Comparison of ENCODE assay signal across 9 cellular contexts in genomic region chr18:13801260-13801601, GRCh38. TPM values are rescaled to one million over a fixed set of nuclear protein-coding genes. Genes with fewer than 3 reads are reported as not detected.
DNase-seq lines count a peak whose midpoint lies in the region; ATAC-seq and TF ChIP-seq lines count a peak whose summit lies in the region.
"Had no signal": no experiment of that assay in that cellular context is flagged by ENCODE, and none has a peak within 500 bp of the region (broad histone marks: within the 10 kb centered on the region; RNA-seq: fewer than 3 reads in every experiment).

No MANE protein-coding gene starts in this region.

- no peak overlapping the region for H2BK12ac ChIP-seq in neuronal stem cell (ENCODE audit: low read length)

- no peak overlapping the region for H4K8ac ChIP-seq in neuronal stem cell (ENCODE audit: low read depth, low read length)

- H3K27ac ChIP-seq in AG04450 (ENCODE audit: low read depth, low read length) (no peak overlapping the region), esophagus muscularis mucosa (replicated peaks in 1 of 4) (no peak overlapping the region), neuronal stem cell (replicated peaks; ENCODE audit: low read length) (no peak overlapping the region)

- peak overlapping the region; percentile 70 for H3K4me2 ChIP-seq in neuronal stem cell (ENCODE audit: insufficient read depth, low read length, poor library complexity, severe bottlenecking)

- H3K4ac ChIP-seq in neuronal stem cell (ENCODE audit: low read length), result no peak overlapping the region

- no peaks in the 10 kb centered on the region for H3K79me1 ChIP-seq in neuronal stem cell (ENCODE audit: low read depth, low read length)

- no peak overlapping the region for H2AK5ac ChIP-seq in neuronal stem cell (ENCODE audit: low read depth, low read length)

- peak overlapping the region; percentile 88 for H2AFZ ChIP-seq in neuronal stem cell (ENCODE audit: low read length)

- TF ChIP-seq CTCF in AG04450 (IDR thresholded peaks at IDR 0.05; ENCODE audit: low read depth, low read length) (no peak), esophagus muscularis mucosa (IDR thresholded peaks at IDR 0.05) (no peak)

- H2BK120ac ChIP-seq in neuronal stem cell (ENCODE audit: low read depth, low read length), result no peak overlapping the region

- no peak overlapping the region for H4K91ac ChIP-seq in neuronal stem cell (ENCODE audit: low read depth, low read length, poor library complexity)

- H3K9ac ChIP-seq in NT2/D1 (ENCODE audit: insufficient read length, low read depth) (peak overlapping the region; percentile 63), neuronal stem cell (ENCODE audit: low read depth, low read length, poor library complexity) (no peak overlapping the region)

- no peak overlapping the region for H2BK15ac ChIP-seq in neuronal stem cell (ENCODE audit: low read length)

- no peak overlapping the region for H3K23ac ChIP-seq in neuronal stem cell (ENCODE audit: low read depth, low read length, poor library complexity)

- H3K9me3 ChIP-seq in AG04450 (ENCODE audit: control insufficient read depth, insufficient read depth, low read length) (peaks cover 4% of the 10 kb centered on the region; the same call in 1 of the 2 replicates), NT2/D1 (ENCODE audit: insufficient read depth, low read length) (no peaks in the 10 kb centered on the region), esophagus muscularis mucosa (no peaks in the 10 kb centered on the region), neuronal stem cell (replicated peaks in 1 of 2; ENCODE audit: control insufficient read depth in 2 of 2, insufficient read depth in 1 of 2, low read depth in 1 of 2, low read length in 2 of 2) (no peaks in the 10 kb centered on the region)

- no peaks in the 10 kb centered on the region for H3K27me3 ChIP-seq in AG04450 (ENCODE audit: control insufficient read depth, insufficient read depth, low read length)
- H3K27me3 ChIP-seq in NT2/D1 (ENCODE audit: insufficient read depth, insufficient read length), result peaks cover 19% of the 10 kb centered on the region
- H3K27me3 ChIP-seq in esophagus muscularis mucosa, result peaks cover 0 to 53% (median 0%) of the 10 kb centered on the region in 4 donors
- H3K27me3 ChIP-seq in neuronal stem cell (ENCODE audit: control insufficient read depth in 3 of 3, insufficient read depth in 3 of 3, low read depth in 1 of 3, low read length in 3 of 3), result peaks cover 0 to 41% (median 0%) of the 10 kb centered on the region in 3 experiments

- POLR2A ChIA-PET in AG04450 (lab: Yijun Ruan, JAX), result no interaction called here

- TF ChIP-seq EP300 in esophagus muscularis mucosa (IDR thresholded peaks at IDR 0.05), result no peak

- ATAC-seq in left colon, result no peak

- intact Hi-C loops in esophagus muscularis mucosa (cut with DNase I) (no loop called here), left colon (cut with DNase I, micrococcal nuclease) (no loop called here)

- CTCF ChIA-PET in AG04450 (lab: Charles Lee), result interaction anchor here (0.6 kb wide), 1 partner anchor 93 kb away, joined by 4 read pairs; no protein-coding TSS in a partner anchor

- DNase-seq in AG04450 (ENCODE audit: low read depth, low spot score) (no peak), NT2/D1 (ENCODE audit: low read depth, low spot score) (no peak), esophagus muscularis mucosa (ENCODE audit: extremely low spot score) (no peak), neuronal stem cell (ENCODE audit: low spot score) (no peak), SIG-M5 (lab: John Stamatoyannopoulos, UW) (no peak), left colon (no peak), NCI-H526 treated with DMSO at 0.1 percent for 48 hours (lab: John Stamatoyannopoulos, UW) (no peak), SHP77 treated with DMSO at 0.1 percent for 48 hours (lab: John Stamatoyannopoulos, UW) (no peak)

- no peaks in the 10 kb centered on the region for H3K36me3 ChIP-seq in NT2/D1 (ENCODE audit: insufficient read depth, insufficient read length, low read length)
- no peaks in the 10 kb centered on the region for H3K36me3 ChIP-seq in esophagus muscularis mucosa
- H3K36me3 ChIP-seq in neuronal stem cell (replicated peaks in 1 of 2; ENCODE audit: control insufficient read depth in 2 of 2, insufficient read depth in 2 of 2, low read length in 2 of 2), result no peaks in the 10 kb centered on the region

- no peak overlapping the region for H2BK5ac ChIP-seq in neuronal stem cell (ENCODE audit: low read length)

- H3K4me3 ChIP-seq in AG04450 (ENCODE audit: low read depth, low read length) (0 out of 2 replicates have a peak overlapping the region, but pooled peaks have one; percentile 21), NT2/D1 (ENCODE audit: insufficient read length, low read depth) (peak overlapping the region; percentile 13), esophagus muscularis mucosa (peak overlapping the region; percentile 30 to 46 (median 39)), neuronal stem cell (ENCODE audit: low read length in 2 of 2) (peak overlapping the region; percentile 3 to 72)

- 12% methylated on average over 15 of the region's 15 CpGs for WGBS in esophagus muscularis mucosa
- WGBS in neuronal stem cell (ENCODE audit: extremely low coverage in 2 of 2, insufficient read length in 2 of 2, insufficient replicate concordance in 1 of 2), 2 donors, result no CpG with 5 or more reads among the region's 15 CpGs

- H3K18ac ChIP-seq in neuronal stem cell (ENCODE audit: low read length), result no peak overlapping the region

- TF ChIP-seq POLR2A in esophagus muscularis mucosa (IDR thresholded peaks at IDR 0.05; ENCODE audit: low read depth), result no peak

- H3K4me1 ChIP-seq in NT2/D1 (ENCODE audit: insufficient read depth, insufficient read length), result peaks cover 2% of the 10 kb centered on the region
- H3K4me1 ChIP-seq in esophagus muscularis mucosa, result peaks cover 4 to 11% (median 10%) of the 10 kb centered on the region in 4 donors
- peaks cover 4 to 6% of the 10 kb centered on the region in 2 donors for H3K4me1 ChIP-seq in neuronal stem cell (ENCODE audit: control insufficient read depth in 2 of 2, insufficient read depth in 1 of 2, low read depth in 1 of 2, low read length in 2 of 2)

- H3K14ac ChIP-seq in neuronal stem cell (ENCODE audit: low read length), result no peak overlapping the region

RNA-seq across cellular contexts. Expression of gene MC5R, which starts 22.7 kb away (rescaled TPM):
- not detected in 2 replicates for polyA plus RNA-seq in AG04450 (2011; rRNA removed)
- polyA minus RNA-seq in AG04450 (2011; rRNA and poly(A)+ RNA removed), result not detected in 2 replicates
- not detected for total RNA-seq in esophagus muscularis mucosa
- polyA plus RNA-seq in neuronal stem cell (2013, experiment 1 of 2), result 0.04 TPM
- 0.06 TPM for polyA plus RNA-seq in neuronal stem cell (2013, experiment 2 of 2)
- not detected for total RNA-seq in left colon
- total RNA-seq: mononuclear cell had no signal
